ENCODE assay signal across 8 cellular contexts in the genomic region with DNA sequence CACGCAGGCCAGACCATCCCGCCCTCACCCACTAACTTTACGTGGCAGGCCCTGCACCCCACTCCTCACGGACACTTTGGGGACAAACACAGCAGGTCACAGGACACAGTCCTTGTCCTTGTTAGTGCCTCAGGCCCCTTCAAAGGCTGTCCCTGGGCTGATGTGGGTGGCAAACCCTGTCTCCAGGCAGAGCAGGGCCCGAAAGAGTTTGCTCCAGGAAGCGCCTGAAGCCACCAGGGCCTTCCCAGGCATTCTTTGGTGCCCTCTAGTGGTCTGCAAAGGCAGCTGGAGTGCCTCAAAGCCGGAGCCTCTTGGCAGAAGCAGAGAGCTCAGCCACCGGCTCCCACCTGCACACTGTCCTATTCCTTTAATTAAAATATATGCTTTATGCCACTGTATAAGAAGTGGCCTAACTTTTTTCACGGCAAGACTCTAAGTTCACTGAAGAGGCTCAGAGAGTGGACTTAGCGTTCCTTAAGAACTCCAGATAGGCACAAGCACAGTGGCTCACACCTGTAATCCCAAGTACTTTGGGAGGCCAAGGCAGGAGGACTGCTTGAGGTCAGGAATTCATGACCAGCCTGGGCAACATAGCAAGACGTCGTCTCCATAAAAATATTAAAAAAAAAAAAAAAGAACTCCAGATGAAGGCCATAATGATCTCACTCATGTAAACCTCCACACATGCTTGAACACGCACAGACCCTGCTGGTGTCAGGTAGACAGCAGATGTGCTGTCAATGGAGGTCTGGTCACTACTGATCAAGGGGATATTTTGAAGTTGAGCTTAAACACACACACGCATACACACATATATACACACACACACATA. TPM values are rescaled to one million over a fixed set of nuclear protein-coding genes. Genes with fewer than 3 reads are reported as not detected.
DNase-seq lines count a peak whose midpoint lies in the region; ATAC-seq and TF ChIP-seq lines count a peak whose summit lies in the region.

No MANE protein-coding gene starts in this region.

- no peaks in the 10 kb centered on the region for H3K27me3 ChIP-seq in kidney epithelial cell (ENCODE audit: control insufficient read depth, insufficient read depth, low read length)

- H3K36me3 ChIP-seq in kidney epithelial cell (ENCODE audit: control insufficient read depth, insufficient read depth, low read length) = peaks cover 1% of the 10 kb centered on the region

- H3K27ac ChIP-seq in caudate nucleus (ENCODE audit: low read depth, low read length) = no peak overlapping the region

- ATAC-seq in GM18867 (IDR thresholded peaks at IDR 0.05; ENCODE audit: unreplicated experiment) = no peak

- DNase-seq in SIG-M5 treated with dmso at 0.1 percent for 504 hours (lab: John Stamatoyannopoulos, UW; ENCODE audit: unreplicated experiment) = peak; percentile 75
- no peak for DNase-seq in SIG-M5 (lab: John Stamatoyannopoulos, UW)
- peak; percentile 77 for DNase-seq in NCI-H2171 (lab: John Stamatoyannopoulos, UW)
- DNase-seq in activated CD4-positive, CD25-positive, alpha-beta regulatory T cell treated with anti-CD3 and anti-CD28 coated beads, Interleukin-2, amount 50 U/mL, for 16 hours (ENCODE audit: low read depth, low spot score) = peak; percentile 77
- peak in 59 of 61 donors; percentile 31 to 87 (median 63) for DNase-seq in caudate nucleus (lab: John Stamatoyannopoulos, UW)
- DNase-seq in kidney epithelial cell (ENCODE audit: low read depth) = peak; percentile 54
- DNase-seq in stimulated activated CD4-positive, alpha-beta T cell treated with anti-CD3 and anti-CD28 coated beads, Interleukin-15, amount 100 ng/mL, for 1 hour (ENCODE audit: low read depth in 1 of 2, low spot score in 1 of 2) = peak; percentile 60 to 64

- peak; percentile 97 for TF ChIP-seq CTCF in kidney epithelial cell (IDR thresholded peaks at IDR 0.05; ENCODE audit: insufficient read depth, low read length, poor library complexity, severe bottlenecking)

- H3K4me3 ChIP-seq in kidney epithelial cell (ENCODE audit: low read depth, low read length) = no peak overlapping the region

RNA-seq across cellular contexts. Expression of a gene that starts 11.1 kb away (rescaled TPM):
- total RNA-seq in kidney epithelial cell = 56.8 and 66.6 TPM in 2 replicates

RNA-seq across cellular contexts. Expression of a gene that starts 36.5 kb away (rescaled TPM):
- 13.6 and 16.6 TPM in 2 replicates for total RNA-seq in kidney epithelial cell

RNA-seq across cellular contexts. Expression of a gene that starts 58.6 kb away (rescaled TPM):
- 551 and 619 TPM in 2 replicates for total RNA-seq in kidney epithelial cell
